1 cellular context compared by ENCODE assay signal in genomic region chr16:5738586-5738985, GRCh38.
TF ChIP-seq lines count a peak whose summit lies in the region.

No MANE protein-coding gene starts in this region.

TF ChIP-seq in H1, 55 proteins besides CTCF, POLR2A, EP300 and RAD21 (continued from another document):
- TF ChIP-seq BRCA1 (IDR thresholded peaks at IDR 0.05; ENCODE audit: low read depth, low read length), result no peak
- no peak for TF ChIP-seq YY1 (IDR thresholded peaks at IDR 0.05; ENCODE audit: low read depth, low read length)
- no peak for TF ChIP-seq TBP (IDR thresholded peaks at IDR 0.05; ENCODE audit: low read depth, low read length)
- no peak for TF ChIP-seq SRF (IDR thresholded peaks at IDR 0.05; ENCODE audit: low read depth, low read length)
- no peak for TF ChIP-seq TAF7 (optimal IDR thresholded peaks at IDR 0.05; ENCODE audit: borderline replicate concordance, low read depth, low read length)
